In the genomic region with DNA sequence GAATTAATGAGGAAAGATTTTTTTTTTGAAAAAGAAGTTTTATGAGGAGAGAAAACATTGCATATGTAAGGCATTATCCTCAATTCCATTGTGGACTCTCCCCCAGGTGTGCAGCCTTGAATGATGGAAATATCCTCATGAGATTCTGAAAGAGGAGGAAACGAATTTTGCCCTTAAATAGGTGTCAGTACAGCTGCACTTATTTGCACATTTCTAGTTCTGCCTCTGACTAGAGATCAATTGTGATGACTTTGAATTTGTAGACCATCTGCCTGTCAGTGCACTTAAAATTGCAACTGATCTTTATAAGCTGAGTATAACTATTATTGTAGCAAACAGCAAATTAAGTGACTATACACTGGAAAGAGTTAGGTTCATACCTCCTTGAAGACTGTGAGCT, we compare ENCODE assay signal across 25 cellular contexts.
"Had no signal": no experiment of that assay in that cellular context is flagged by ENCODE, and none has a peak within 500 bp of the region (broad histone marks: within the 10 kb centered on the region; RNA-seq: fewer than 3 reads in every experiment).

No MANE protein-coding gene starts in this region.

- H3K27ac ChIP-seq: epithelial cell of prostate, esophagus squamous epithelium, gastrocnemius medialis, heart right ventricle, left lung, lower lobe of right lung had no signal

- FAIRE-seq: endometrium, islet of Langerhans, keratinocyte had no signal

- H3K9me3 ChIP-seq: esophagus squamous epithelium, gastrocnemius medialis, heart right ventricle, left lung, lower lobe of right lung, mucosa of descending colon had no signal

- DNase-seq: cortex of kidney; effector CD8-positive, alpha-beta T cell; effector memory CD8-positive, alpha-beta T cell; endodermal cell; erythroblast; esophagus squamous epithelium; foreskin fibroblast; foreskin melanocyte; gastrocnemius medialis; glutamatergic neuron; head of caudate nucleus; heart right ventricle; hippocampal formation; left cardiac atrium; left lung; left ventricle myocardium superior; lower lobe of right lung; mesenchymal stem cell; mucosa of descending colon; naive B cell; naive thymus-derived CD8-positive, alpha-beta T cell had no signal

- H3K4me3 ChIP-seq: esophagus squamous epithelium, gastrocnemius medialis, heart right ventricle, left lung, lower lobe of right lung, mucosa of descending colon had no signal

- H3K36me3 ChIP-seq: esophagus squamous epithelium, gastrocnemius medialis, heart right ventricle, left lung, lower lobe of right lung had no signal

- H3K27me3 ChIP-seq: esophagus squamous epithelium, gastrocnemius medialis, heart right ventricle, left lung had no signal
